Comparison of ENCODE assay signal across 9 cellular contexts in genomic region chr13:35475131-35475959, GRCh38. TPM values are rescaled to one million over a fixed set of nuclear protein-coding genes. Genes with fewer than 3 reads are reported as not detected.
DNase-seq lines count a peak whose midpoint lies in the region; ATAC-seq, FAIRE-seq and TF ChIP-seq lines count a peak whose summit lies in the region.
"Had no signal": no experiment of that assay in that cellular context is flagged by ENCODE, and none has a peak within 500 bp of the region (broad histone marks: within the 10 kb centered on the region; RNA-seq: fewer than 3 reads in every experiment).

No MANE protein-coding gene starts in this region.

- no peak overlapping the region for H3K27ac ChIP-seq in DND-41 (ENCODE audit: low read length)
- H3K27ac ChIP-seq in dorsolateral prefrontal cortex, result peak overlapping the region in 34 of 59 donors; percentile 4 to 90 (median 52)
- H3K27ac ChIP-seq in lung (ENCODE audit: low read depth in 1 of 2, low read length in 1 of 2), result no peak overlapping the region
- peak overlapping the region; percentile 40 to 55 (median 54) for H3K27ac ChIP-seq in thyroid gland

- DNase-seq in DND-41, result no peak
- DNase-seq in dorsolateral prefrontal cortex, result peak in 3 of 10 donors; percentile 46 to 65 (median 56)
- DNase-seq in lung (ENCODE audit: low spot score), result no peak
- no peak for DNase-seq in thyroid gland
- no peak for DNase-seq in SKM-1 (lab: John Stamatoyannopoulos, UW; ENCODE audit: unreplicated experiment)
- DNase-seq in RCC 7860 (ENCODE audit: low spot score), result no peak
- no peak for DNase-seq in middle frontal gyrus (ENCODE audit: extremely low spot score, low spot score)

- H3K36me3 ChIP-seq in DND-41 (ENCODE audit: insufficient read depth, low read length) (no peaks in the 10 kb centered on the region), lung (ENCODE audit: control insufficient read depth in 2 of 2, insufficient read depth in 2 of 2, low read length in 2 of 2) (no peaks in the 10 kb centered on the region), thyroid gland (no peaks in the 10 kb centered on the region)

- TF ChIP-seq POLR2A in thyroid gland (IDR thresholded peaks at IDR 0.05), result no peak

- 9 to 17% methylated on average over 50 of the region's 50 CpGs for WGBS in lung, 2 donors
- WGBS in thyroid gland, 2 donors, result 58 to 63% methylated on average over 36 to 50 of the region's 50 CpGs

- H3K9ac ChIP-seq in DND-41 (ENCODE audit: low read depth, low read length), result peak overlapping the region; percentile 25; the same call in 1 of the 2 replicates

- H3K4me3 ChIP-seq in DND-41 (ENCODE audit: low read depth in 1 of 2, low read length in 2 of 2) (peak overlapping the region in 1 of 2 experiments; percentile 44; a peak in 2 of 4 replicates), dorsolateral prefrontal cortex (peak overlapping the region; percentile 40 to 79 (median 63)), lung (peak overlapping the region; percentile 21), thyroid gland (replicated peaks in 1 of 3) (peak overlapping the region in 2 of 3 donors; percentile 4 to 22)

- FAIRE-seq in RCC 7860 (lab: Jason Lieb, UNC), result no peak

- H3K4me1 Mint-ChIP-seq in IgD-negative memory B cell, result peaks cover 7 to 23% (median 22%) of the 10 kb centered on the region in 3 donors

- H3K27me3 Mint-ChIP-seq in IgD-negative memory B cell, result peaks cover 65% of the 10 kb centered on the region

- no peaks in the 10 kb centered on the region for H3K79me2 ChIP-seq in DND-41 (ENCODE audit: insufficient read depth, low read length)

- intact Hi-C loops in dorsolateral prefrontal cortex (cut with DNase I) (no loop called here), thyroid gland (cut with DNase I) (no loop called here)

- peak overlapping the region; percentile 61 to 88 (median 82) for H3K4me3 Mint-ChIP-seq in IgD-negative memory B cell

- H3K27me3 ChIP-seq in DND-41 (ENCODE audit: insufficient read depth, low read length, poor library complexity) (no peaks in the 10 kb centered on the region), dorsolateral prefrontal cortex (peaks cover 0 to 4% (median 0%) of the 10 kb centered on the region in 45 donors), lung (ENCODE audit: control insufficient read depth, insufficient read depth) (peaks cover 4% of the 10 kb centered on the region), thyroid gland (no peaks in the 10 kb centered on the region)

- H3K9me3 ChIP-seq in DND-41 (ENCODE audit: insufficient read depth, low read length, severe bottlenecking), result no peaks in the 10 kb centered on the region
- H3K9me3 ChIP-seq in lung (ENCODE audit: control insufficient read depth in 2 of 2, insufficient read depth in 1 of 2, low read length in 1 of 2), result peaks cover 0 to 26% of the 10 kb centered on the region in 2 donors
- H3K9me3 ChIP-seq in thyroid gland, result no peaks in the 10 kb centered on the region

- ATAC-seq in DND-41 (ENCODE audit: insufficient read depth, low read depth) (no peak), lung (ENCODE audit: insufficient read depth, low FRiP score) (no peak)

- H3K27ac Mint-ChIP-seq in IgD-negative memory B cell, result peak overlapping the region; percentile 49 to 80 (median 78)

- H4K20me1 ChIP-seq in DND-41 (ENCODE audit: insufficient read depth, low read length), result no peaks in the 10 kb centered on the region

- H3K4me2 ChIP-seq in DND-41 (ENCODE audit: insufficient read depth, low read length), result peak overlapping the region; percentile 48

- TF ChIP-seq CTCF in DND-41 (IDR thresholded peaks at IDR 0.05; ENCODE audit: borderline replicate concordance, extremely low read depth, low read length, poor library complexity, severe bottlenecking) (no peak), dorsolateral prefrontal cortex (IDR thresholded peaks at IDR 0.05 in 54 of 56, conservative IDR thresholded peaks at IDR 0.05 in 2 of 56; ENCODE audit: low read depth in 1 of 56, partially characterized antibody in 56 of 56) (no peak), lung (IDR thresholded peaks at IDR 0.05; ENCODE audit: control extremely low read depth, extremely low read depth) (no peak), thyroid gland (IDR thresholded peaks at IDR 0.05) (no peak)

- H3K36me3 Mint-ChIP-seq in IgD-negative memory B cell, result no peaks in the 10 kb centered on the region

- peaks cover 0 to 9% (median 5%) of the 10 kb centered on the region in 3 donors for H3K9me3 Mint-ChIP-seq in IgD-negative memory B cell

- H2AFZ ChIP-seq in DND-41 (ENCODE audit: low read depth, low read length), result no peak overlapping the region; the same call in 1 of the 2 replicates

- H3K4me1 ChIP-seq in DND-41 (ENCODE audit: insufficient read depth, low read length) (peaks cover 27% of the 10 kb centered on the region), lung (ENCODE audit: control insufficient read depth in 2 of 2, insufficient read depth in 2 of 2, low read length in 2 of 2) (peaks cover 3 to 9% of the 10 kb centered on the region in 2 donors), thyroid gland (peaks cover 0 to 3% of the 10 kb centered on the region in 2 donors)

RNA-seq across cellular contexts. Expression of gene MAB21L1, which starts 1.1 kb away (rescaled TPM):
- polyA plus RNA-seq in IgD-negative memory B cell (not detected), lung (under 1 TPM in 1 of 2 donors, not detected in 1; 0.04 TPM)
- total RNA-seq in dorsolateral prefrontal cortex (1 to 10 TPM in 9 of 120 experiments, under 1 TPM in 106, not detected in 5; 0.13 to 1.7 (median 0.49) TPM), lung (under 1 TPM in 1 of 2 donors, not detected in 1; 0.28 TPM), thyroid gland (1 to 10 TPM; 2.2 to 2.9 (median 2.5) TPM)
- total RNA-seq: HT1080 had no signal

Comparison
In these comparisons a context has a peak if more than half of its experiments do, and no peak if none do; other contexts are left out.
1. H3K27ac ChIP-seq: peak in dorsolateral prefrontal cortex (34 of 59) and thyroid gland (3 of 3); none in DND-41 (single experiment) and lung (0 of 2).